Comparison of ENCODE assay signal across 17 cellular contexts in genomic region chr5:153572393-153572930, GRCh38.
"Had no signal": no experiment of that assay in that cellular context is flagged by ENCODE, and none has a peak within 500 bp of the region (broad histone marks: within the 10 kb centered on the region; RNA-seq: fewer than 3 reads in every experiment).

No MANE protein-coding gene starts in this region.

- H3K4me1 Mint-ChIP-seq: stimulated activated naive CD8-positive, alpha-beta T cell treated with anti-CD3 and anti-CD28 coated beads, Interleukin-15, amount 100 ng/mL, for 72 hours had no signal

- H3K9me3 ChIP-seq: adrenal gland, lower lobe of right lung, ovary, psoas muscle, SJCRH30, suprapubic skin, upper lobe of right lung had no signal

- H3K4me3 ChIP-seq: adrenal gland, lower lobe of right lung, ovary, psoas muscle, SJCRH30, smooth muscle cell, suprapubic skin, upper lobe of right lung had no signal

- H3K4me3 Mint-ChIP-seq: natural killer cell treated with Interleukin-12 subunit alpha and Interleukin-12 subunit beta and Interleukin-15 and Interleukin-18, amount 100 ng/mL, for 72 hours; stimulated activated naive CD8-positive, alpha-beta T cell treated with anti-CD3 and anti-CD28 coated beads, Interleukin-15, amount 100 ng/mL, for 72 hours had no signal

- H3K4me1 ChIP-seq: adrenal gland, lower lobe of right lung, psoas muscle, SJCRH30, suprapubic skin, upper lobe of right lung had no signal

- H3K27ac ChIP-seq: adrenal gland, lower lobe of right lung, ovary, psoas muscle, SJCRH30, suprapubic skin, upper lobe of right lung had no signal

- ATAC-seq: activated CD4-positive, CD25-positive, alpha-beta regulatory T cell treated with anti-CD3 and anti-CD28 coated beads, Interleukin-2, amount 50 U/mL, for 24 hours; activated naive CD4-positive, alpha-beta T cell treated with anti-CD3 and anti-CD28 coated beads, Interleukin-2, amount 50 U/mL, for 72 hours; lower lobe of right lung; natural killer cell treated with Interleukin-12 subunit alpha and Interleukin-12 subunit beta and Interleukin-15 and Interleukin-18, amount 100 ng/mL, for 72 hours; psoas muscle; stimulated activated naive CD8-positive, alpha-beta T cell treated with anti-CD3 and anti-CD28 coated beads, Interleukin-15, amount 100 ng/mL, for 72 hours; upper lobe of right lung had no signal

- H3K27me3 Mint-ChIP-seq: stimulated activated naive CD8-positive, alpha-beta T cell treated with anti-CD3 and anti-CD28 coated beads, Interleukin-15, amount 100 ng/mL, for 72 hours had no signal

- FAIRE-seq: colon had no signal

- H3K9me3 Mint-ChIP-seq: stimulated activated naive CD8-positive, alpha-beta T cell treated with anti-CD3 and anti-CD28 coated beads, Interleukin-15, amount 100 ng/mL, for 72 hours had no signal

- H3K36me3 Mint-ChIP-seq: activated naive CD4-positive, alpha-beta T cell treated with anti-CD3 and anti-CD28 coated beads, Interleukin-2, amount 50 U/mL, for 72 hours; natural killer cell treated with Interleukin-12 subunit alpha and Interleukin-12 subunit beta and Interleukin-15 and Interleukin-18, amount 100 ng/mL, for 72 hours had no signal

- H3K36me3 ChIP-seq: adrenal gland, lower lobe of right lung, ovary, SJCRH30, suprapubic skin, upper lobe of right lung had no signal

- DNase-seq: activated CD4-positive, alpha-beta T cell treated with anti-CD3 and anti-CD28 coated beads, Interleukin-2, amount 50 U/mL, for 1 hour; activated CD8-positive, alpha-beta memory T cell treated with anti-CD3 and anti-CD28 coated beads for 24 hours; activated gamma-delta T cell treated with Interleukin-2 at 50 U/mL for 16 hours; adrenal gland; lower lobe of right lung; ovary; psoas muscle; SJCRH30; stimulated activated CD4-positive, alpha-beta T cell treated with anti-CD3 and anti-CD28 coated beads, Interleukin-4, amount 100 ng/mL, for 1 hour; stimulated activated naive CD8-positive, alpha-beta T cell treated with anti-CD3 and anti-CD28 coated beads, Interleukin-15, amount 100 ng/mL, for 72 hours; upper lobe of right lung had no signal

- H3K27me3 ChIP-seq: adrenal gland, ovary, SJCRH30, suprapubic skin, upper lobe of right lung had no signal

- H3K27ac Mint-ChIP-seq: activated naive CD4-positive, alpha-beta T cell treated with anti-CD3 and anti-CD28 coated beads, Interleukin-2, amount 50 U/mL, for 72 hours; natural killer cell treated with Interleukin-12 subunit alpha and Interleukin-12 subunit beta and Interleukin-15 and Interleukin-18, amount 100 ng/mL, for 72 hours; stimulated activated naive CD8-positive, alpha-beta T cell treated with anti-CD3 and anti-CD28 coated beads, Interleukin-15, amount 100 ng/mL, for 72 hours had no signal
